Comparison of ENCODE assay signal across 5 cellular contexts in genomic region chr3:177271811-177272501, GRCh38.
DNase-seq lines count a peak whose midpoint lies in the region; ATAC-seq and TF ChIP-seq lines count a peak whose summit lies in the region.
"Not testable (repeated sequence)": the region's sequence is repeated elsewhere in the genome, so short reads cannot be mapped to it uniquely, and the experiment has no call there.

No MANE protein-coding gene starts in this region.

- H3K79me2 ChIP-seq in GM23338 (replicated peaks; ENCODE audit: insufficient read depth): not testable (repeated sequence)

- not testable (repeated sequence) for H3K4me1 Mint-ChIP-seq in GM23338

- not testable (repeated sequence) for H3K27me3 Mint-ChIP-seq in GM23338 (ENCODE audit: insufficient read depth, low read depth, poor library complexity)

- H3F3A ChIP-seq in GM23338 (replicated peaks; ENCODE audit: low read depth): not testable (repeated sequence)

- H3K9me3 Mint-ChIP-seq in GM23338: peaks cover 19% of the 10 kb centered on the region

- not testable (repeated sequence) for H4K20me1 ChIP-seq in GM23338 (replicated peaks; ENCODE audit: insufficient read depth)

- H3K4me2 ChIP-seq in GM23338: not testable (repeated sequence)

- H3K9me2 ChIP-seq in GM23338 (ENCODE audit: insufficient read depth): not testable (repeated sequence)

- H3K36me3 Mint-ChIP-seq in GM23338 (ENCODE audit: low read depth): peaks cover 10% of the 10 kb centered on the region; the same call in 2 of the 3 replicates

- H3K4me3 Mint-ChIP-seq in GM23338: not testable (repeated sequence)

- ATAC-seq in GM23338: not testable (repeated sequence)
- ATAC-seq in Right ventricle myocardium inferior (peak; percentile 44), left cardiac atrium (peak; percentile 51 to 72), right cardiac atrium (peak; percentile 53 to 60)

- 81% methylated on average over 36 of the region's 36 CpGs for WGBS in right cardiac atrium

- peak overlapping the region; percentile 13; the same call in 1 of the 2 replicates for H3K4me3 ChIP-seq in GM23338
- H3K4me3 ChIP-seq in right cardiac atrium (ENCODE audit: low read length): not testable (repeated sequence)

- TF ChIP-seq CTCF in GM23338 (conservative IDR thresholded peaks at IDR 0.05; ENCODE audit: low read depth in 2 of 2): not testable (repeated sequence)

- not testable (repeated sequence) for H3K27ac Mint-ChIP-seq in GM23338

- not testable (repeated sequence) for H3K4me1 ChIP-seq in GM23338 (ENCODE audit: insufficient read depth); right cardiac atrium (ENCODE audit: control insufficient read depth, insufficient read depth, low read length)

- not testable (repeated sequence) for H3K27ac ChIP-seq in GM23338 (ENCODE audit: low read depth); right cardiac atrium (ENCODE audit: low read length)

- not testable (repeated sequence) for H3K27me3 ChIP-seq in GM23338 (ENCODE audit: insufficient read depth); right cardiac atrium (ENCODE audit: control insufficient read depth, insufficient read depth)

- H3K9me3 ChIP-seq in right cardiac atrium (ENCODE audit: control insufficient read depth, low read length): not testable (repeated sequence)

- not testable (repeated sequence) for H3K36me3 ChIP-seq in GM23338 (ENCODE audit: insufficient read depth)

- intact Hi-C loops in Right ventricle myocardium inferior (cut with DNase I); left cardiac atrium (cut with DNase I): not testable (repeated sequence)
- intact Hi-C loops in right cardiac atrium (cut with DNase I): loop anchor here in 1 of 4 donors (10.0 kb wide), 1 partner anchor 67 kb away; no protein-coding TSS in a partner anchor

- DNase-seq in GM23338 (ENCODE audit: low spot score); Right ventricle myocardium inferior (ENCODE audit: missing footprints); left cardiac atrium: not testable (repeated sequence)
- DNase-seq in right cardiac atrium (peak in 1 of 3 donors; percentile 58), mesenteric fat pad (ENCODE audit: low spot score) (peak; percentile 72)

- peak overlapping the region; percentile 63; the same call in 1 of the 2 replicates for H2AFZ ChIP-seq in GM23338
